Comparison of ENCODE assay signal across 24 cellular contexts in the genomic region with DNA sequence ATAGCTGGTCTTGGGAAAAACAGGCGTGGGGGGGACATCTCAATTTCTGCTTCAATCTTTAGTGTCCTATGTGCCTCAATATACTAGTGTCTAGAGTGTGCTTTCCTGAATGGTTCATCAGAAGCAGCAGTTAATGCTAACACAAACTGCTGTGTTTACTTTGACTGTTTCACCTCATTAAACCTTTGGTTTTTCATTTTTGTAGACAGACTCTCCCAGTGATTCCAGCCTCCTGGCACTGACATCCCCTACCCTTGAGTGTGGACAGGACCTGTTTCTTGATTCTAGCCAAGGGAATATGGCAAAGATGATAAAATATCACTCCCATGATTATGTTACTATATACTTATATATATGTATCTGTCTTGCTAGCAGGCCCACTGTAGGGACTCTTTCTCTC.
"Had no signal": no experiment of that assay in that cellular context is flagged by ENCODE, and none has a peak within 500 bp of the region (broad histone marks: within the 10 kb centered on the region; RNA-seq: fewer than 3 reads in every experiment).

No MANE protein-coding gene starts in this region.

- H3K4me1 ChIP-seq: breast epithelium, colonic mucosa, parathyroid adenoma, right lobe of liver, tibial artery had no signal

- H3K9ac ChIP-seq: parathyroid adenoma had no signal

- H3K27ac Mint-ChIP-seq: activated B cell treated with CpG ODN at 0.5 μM for 24 hours; activated CD4-positive, alpha-beta T cell treated with anti-CD3 and anti-CD28 coated beads for 36 hours; activated naive CD8-positive, alpha-beta T cell treated with anti-CD3 and anti-CD28 coated beads for 36 hours; activated T-cell treated with anti-CD3 and anti-CD28 coated beads, Interleukin-2, amount 50 U/mL, for 24 hours; activated T-helper 17 cell treated with anti-CD3 and anti-CD28 coated beads, Interleukin-2, amount 50 U/mL, for 72 hours; effector memory CD8-positive, alpha-beta T cell; stimulated activated naive CD8-positive, alpha-beta T cell treated with anti-CD3 and anti-CD28 coated beads, Interleukin-15, Interleukin-2, amounts not matched to agents 100 ng/mL and 50 ng/mL, for 24 hours had no signal

- H3K9me3 ChIP-seq: breast epithelium, colonic mucosa, mucosa of descending colon, right lobe of liver, tibial artery had no signal

- H3K4me3 Mint-ChIP-seq: activated B cell treated with CpG ODN at 0.5 μM for 24 hours; activated CD4-positive, alpha-beta T cell treated with anti-CD3 and anti-CD28 coated beads for 36 hours; activated naive CD8-positive, alpha-beta T cell treated with anti-CD3 and anti-CD28 coated beads for 36 hours; activated T-cell treated with anti-CD3 and anti-CD28 coated beads, Interleukin-2, amount 50 U/mL, for 24 hours; activated T-helper 17 cell treated with anti-CD3 and anti-CD28 coated beads, Interleukin-2, amount 50 U/mL, for 72 hours; effector memory CD8-positive, alpha-beta T cell; stimulated activated naive CD8-positive, alpha-beta T cell treated with anti-CD3 and anti-CD28 coated beads, Interleukin-15, Interleukin-2, amounts not matched to agents 100 ng/mL and 50 ng/mL, for 24 hours had no signal

- H3K4me1 Mint-ChIP-seq: activated B cell treated with CpG ODN at 0.5 μM for 24 hours; activated CD4-positive, alpha-beta T cell treated with anti-CD3 and anti-CD28 coated beads for 36 hours; activated naive CD8-positive, alpha-beta T cell treated with anti-CD3 and anti-CD28 coated beads for 36 hours; activated T-helper 17 cell treated with anti-CD3 and anti-CD28 coated beads, Interleukin-2, amount 50 U/mL, for 72 hours had no signal

- H3K9me3 Mint-ChIP-seq: activated T-cell treated with anti-CD3 and anti-CD28 coated beads, Interleukin-2, amount 50 U/mL, for 24 hours; activated T-helper 17 cell treated with anti-CD3 and anti-CD28 coated beads, Interleukin-2, amount 50 U/mL, for 72 hours; effector memory CD8-positive, alpha-beta T cell; stimulated activated naive CD8-positive, alpha-beta T cell treated with anti-CD3 and anti-CD28 coated beads, Interleukin-15, Interleukin-2, amounts not matched to agents 100 ng/mL and 50 ng/mL, for 24 hours had no signal

- ATAC-seq: activated CD4-positive, alpha-beta T cell treated with anti-CD3 and anti-CD28 coated beads for 36 hours; activated T-helper 17 cell treated with anti-CD3 and anti-CD28 coated beads, Interleukin-2, amount 50 U/mL, for 72 hours; effector memory CD8-positive, alpha-beta T cell; esophagus mucosa; mucosa of descending colon had no signal

- DNase-seq: activated B cell treated with CpG ODN at 0.5 μM for 24 hours; activated CD4-positive, alpha-beta T cell treated with anti-CD3 and anti-CD28 coated beads for 36 hours; activated CD4-positive, alpha-beta T cell treated with anti-CD3 and anti-CD28 coated beads, Interleukin-2, amount 50 U/mL, for 4 hours; activated CD8-positive, alpha-beta memory T cell treated with anti-CD3 and anti-CD28 coated beads for 24 hours; activated CD8-positive, alpha-beta memory T cell treated with anti-CD3 and anti-CD28 coated beads, Interleukin-2, amount 50 U/mL, for 4 hours; activated naive CD8-positive, alpha-beta T cell treated with anti-CD3 and anti-CD28 coated beads for 36 hours; activated T-cell treated with anti-CD3 and anti-CD28 coated beads, Interleukin-2, amount 50 U/mL, for 24 hours; colonic mucosa; dorsolateral prefrontal cortex; effector memory CD8-positive, alpha-beta T cell; foreskin melanocyte; mucosa of descending colon; nucleus accumbens; right lobe of liver; stimulated activated CD4-positive, alpha-beta T cell treated with anti-CD3 and anti-CD28 coated beads, Interleukin-1b, Interleukin-23, amount 100 ng/mL, for 48 hours; substantia nigra; T1000; tibial artery had no signal

- H2AFZ ChIP-seq: parathyroid adenoma had no signal

- H3K36me3 ChIP-seq: breast epithelium, colonic mucosa, right lobe of liver, tibial artery had no signal

- H3K27ac ChIP-seq: breast epithelium, colonic mucosa, dorsolateral prefrontal cortex, parathyroid adenoma, right lobe of liver, skin epidermis, tibial artery had no signal

- H3K27me3 ChIP-seq: breast epithelium, colonic mucosa, dorsolateral prefrontal cortex, right lobe of liver, tibial artery had no signal

- H3K79me2 ChIP-seq: parathyroid adenoma had no signal

- H3K27me3 Mint-ChIP-seq: activated B cell treated with CpG ODN at 0.5 μM for 24 hours; activated CD4-positive, alpha-beta T cell treated with anti-CD3 and anti-CD28 coated beads for 36 hours; activated naive CD8-positive, alpha-beta T cell treated with anti-CD3 and anti-CD28 coated beads for 36 hours; activated T-cell treated with anti-CD3 and anti-CD28 coated beads, Interleukin-2, amount 50 U/mL, for 24 hours; activated T-helper 17 cell treated with anti-CD3 and anti-CD28 coated beads, Interleukin-2, amount 50 U/mL, for 72 hours; effector memory CD8-positive, alpha-beta T cell; stimulated activated naive CD8-positive, alpha-beta T cell treated with anti-CD3 and anti-CD28 coated beads, Interleukin-15, Interleukin-2, amounts not matched to agents 100 ng/mL and 50 ng/mL, for 24 hours had no signal

- H3K4me3 ChIP-seq: breast epithelium, colonic mucosa, dorsolateral prefrontal cortex, mucosa of descending colon, right lobe of liver, skin epidermis, tibial artery had no signal
